In the genomic region with DNA sequence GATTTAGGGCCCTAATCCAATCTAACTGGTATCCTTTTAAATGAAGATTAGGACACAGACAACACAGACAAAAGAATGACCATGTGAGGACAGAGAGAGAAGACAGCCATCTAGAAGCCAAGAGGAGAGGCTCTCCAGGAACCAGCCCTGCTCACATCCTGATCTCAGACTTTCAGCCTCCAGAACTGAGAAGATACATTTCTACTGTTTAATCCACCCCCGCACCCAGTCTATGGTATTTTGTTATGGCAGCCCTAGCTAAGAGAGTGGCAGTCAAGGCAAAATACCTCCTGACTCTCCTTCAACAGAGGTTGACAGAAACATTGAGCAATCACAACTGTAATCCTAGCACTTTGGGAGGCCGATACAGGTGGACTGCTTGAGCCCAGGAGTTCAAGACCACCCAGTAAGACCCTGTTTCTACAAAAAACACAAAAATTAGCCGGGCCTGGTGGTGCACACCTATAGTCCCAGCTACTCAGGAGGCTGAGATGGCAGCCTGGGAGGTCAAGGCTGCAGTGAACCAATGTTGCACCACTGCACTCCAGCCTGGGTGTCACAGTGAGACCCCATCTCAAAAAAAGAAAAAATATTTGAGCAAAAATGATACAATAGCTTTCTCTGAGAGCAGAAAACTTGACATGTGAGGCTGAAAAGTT, we compare ENCODE assay signal across 13 cellular contexts. TPM values are rescaled to one million over a fixed set of nuclear protein-coding genes. Genes with fewer than 3 reads are reported as not detected.
DNase-seq lines count a peak whose midpoint lies in the region; ATAC-seq, FAIRE-seq and TF ChIP-seq lines count a peak whose summit lies in the region.
"Had no signal": no experiment of that assay in that cellular context is flagged by ENCODE, and none has a peak within 500 bp of the region (broad histone marks: within the 10 kb centered on the region; RNA-seq: fewer than 3 reads in every experiment).

No MANE protein-coding gene starts in this region.

- H3K9me3 Mint-ChIP-seq in endothelial cell (ENCODE audit: unreplicated experiment) = no peaks in the 10 kb centered on the region
- peaks cover 0 to 2% (median 0%) of the 10 kb centered on the region in 9 donors for H3K9me3 Mint-ChIP-seq in naive thymus-derived CD8-positive, alpha-beta T cell

- peaks cover 3% of the 10 kb centered on the region for H3K36me3 Mint-ChIP-seq in endothelial cell (ENCODE audit: low read depth, unreplicated experiment)
- H3K36me3 Mint-ChIP-seq in naive thymus-derived CD8-positive, alpha-beta T cell = peaks cover 0 to 25% (median 10%) of the 10 kb centered on the region in 3 donors

- peak; percentile 5 for FAIRE-seq in GM12892 (lab: Jason Lieb, UNC)

- H3K4me1 Mint-ChIP-seq in endothelial cell (ENCODE audit: unreplicated experiment) = peaks cover 19% of the 10 kb centered on the region
- H3K4me1 Mint-ChIP-seq in naive thymus-derived CD8-positive, alpha-beta T cell = peaks cover 24 to 68% (median 50%) of the 10 kb centered on the region in 4 donors

- DNase-seq in GM12892 (ENCODE audit: insufficient read length) (no peak), NCI-H82 (lab: John Stamatoyannopoulos, UW) (peak; percentile 79), endothelial cell (ENCODE audit: low spot score) (no peak), GDM1 (lab: John Stamatoyannopoulos, UW) (no peak)
- no peak for DNase-seq in naive thymus-derived CD8-positive, alpha-beta T cell
- DNase-seq: activated CD4-positive, alpha-beta T cell treated with anti-CD3 and anti-CD28 coated beads, Interleukin-2, amount 50 U/mL, for 4 hours; activated naive CD4-positive, alpha-beta T cell treated with anti-CD3 and anti-CD28 coated beads, Interleukin-2, amount 50 U/mL, for 16 hours; NCI-H1092; NCI-H345; Peyer's patch; T-helper 1 cell had no signal

- POLR2A ChIA-PET in naive thymus-derived CD8-positive, alpha-beta T cell (lab: Charles Lee) = no interaction called here

- no peak for ATAC-seq in naive thymus-derived CD8-positive, alpha-beta T cell
- ATAC-seq in HG02623 (IDR thresholded peaks at IDR 0.05; ENCODE audit: unreplicated experiment) (no peak), HG03175 (IDR thresholded peaks at IDR 0.05; ENCODE audit: unreplicated experiment) (no peak)

- H3K27ac Mint-ChIP-seq in endothelial cell (ENCODE audit: unreplicated experiment) = peak overlapping the region; percentile 52
- H3K27ac Mint-ChIP-seq in naive thymus-derived CD8-positive, alpha-beta T cell = peak overlapping the region in 8 of 10 donors; percentile 16 to 70 (median 38)

- H3K4me3 Mint-ChIP-seq in endothelial cell (ENCODE audit: unreplicated experiment) = no peak overlapping the region
- peak overlapping the region in 2 of 10 donors; percentile 26 to 67 for H3K4me3 Mint-ChIP-seq in naive thymus-derived CD8-positive, alpha-beta T cell

- no peaks in the 10 kb centered on the region for H3K27me3 Mint-ChIP-seq in endothelial cell (ENCODE audit: unreplicated experiment)
- no peaks in the 10 kb centered on the region for H3K27me3 Mint-ChIP-seq in naive thymus-derived CD8-positive, alpha-beta T cell

- TF ChIP-seq CTCF in endothelial cell (IDR thresholded peaks at IDR 0.05; ENCODE audit: unreplicated experiment) = no peak

- TF ChIP-seq POLR2A in GM12892 (IDR thresholded peaks at IDR 0.05; ENCODE audit: low read depth, low read length) = no peak

RNA-seq across cellular contexts. Expression of gene WDR33, which starts 34.7 kb away (rescaled TPM):
- 29.0 TPM for polyA plus RNA-seq in GM12892 (2012; ENCODE audit: missing spikeins)
- total RNA-seq in endothelial cell (ENCODE audit: unreplicated experiment) = 52.1 TPM
- total RNA-seq in naive thymus-derived CD8-positive, alpha-beta T cell = 10 to 100 TPM; 90.2 to 92.5 TPM
- polyA plus RNA-seq in naive thymus-derived CD8-positive, alpha-beta T cell = 10 to 100 TPM; 26.4 to 48.1 (median 31.3) TPM
